In genomic region chr5:79756102-79756501, GRCh38 we compare ENCODE assay signal across 21 cellular contexts.
DNase-seq lines count a peak whose midpoint lies in the region; TF ChIP-seq lines count a peak whose summit lies in the region.
"Had no signal": no experiment of that assay in that cellular context is flagged by ENCODE, and none has a peak within 500 bp of the region (broad histone marks: within the 10 kb centered on the region; RNA-seq: fewer than 3 reads in every experiment).

No MANE protein-coding gene starts in this region.

- H3K9ac ChIP-seq in BLaER1 treated with 17β-estradiol and CSF1 and Interleukin-3, amounts not matched to agents 10 nM and 100 nM: no peak overlapping the region

- peaks cover 0 to 6% (median 0%) of the 10 kb centered on the region in 10 experiments; a peak in 7 of 20 replicates for H3K4me1 ChIP-seq in BLaER1 treated with 17β-estradiol and CSF1 and Interleukin-3, amounts not matched to agents 10 nM and 100 nM
- H3K4me1 ChIP-seq in osteoblast (ENCODE audit: insufficient read depth, low read length): no peaks in the 10 kb centered on the region

- H3K9me3 ChIP-seq in BLaER1 treated with 17β-estradiol and CSF1 and Interleukin-3, amounts not matched to agents 10 nM and 100 nM (replicated peaks in 1 of 11): peaks cover 0 to 7% (median 0%) of the 10 kb centered on the region in 11 experiments; a peak in 2 of 22 replicates
- H3K9me3 ChIP-seq in KOPT-K1 (ENCODE audit: insufficient read depth, low read length, poor library complexity, severe bottlenecking): no peaks in the 10 kb centered on the region
- H3K9me3 ChIP-seq in osteoblast (ENCODE audit: low read depth, low read length): no peaks in the 10 kb centered on the region

- no peak overlapping the region for H3K4me3 ChIP-seq in BLaER1 treated with 17β-estradiol and CSF1 and Interleukin-3, amounts not matched to agents 10 nM and 100 nM
- no peak overlapping the region for H3K4me3 ChIP-seq in osteoblast (ENCODE audit: insufficient read depth, low read length)
- H3K4me3 ChIP-seq: PC-9, SK-N-MC had no signal

- H3K27me3 ChIP-seq in BLaER1 treated with 17β-estradiol and CSF1 and Interleukin-3, amounts not matched to agents 10 nM and 100 nM: no peaks in the 10 kb centered on the region
- peaks cover 3% of the 10 kb centered on the region for H3K27me3 ChIP-seq in osteoblast (ENCODE audit: insufficient read depth, low read length)

- no peak overlapping the region for H3K27ac ChIP-seq in BLaER1 treated with 17β-estradiol and CSF1 and Interleukin-3, amounts not matched to agents 10 nM and 100 nM
- H3K27ac ChIP-seq in KOPT-K1 (ENCODE audit: low read depth, low read length, poor library complexity, severe bottlenecking) (peak overlapping the region; percentile 14), osteoblast (ENCODE audit: low read depth, low read length) (no peak overlapping the region)
- H3K27ac ChIP-seq: PC-9, SK-N-MC had no signal

- no peaks in the 10 kb centered on the region for H3K36me3 ChIP-seq in BLaER1 treated with 17β-estradiol and CSF1 and Interleukin-3, amounts not matched to agents 10 nM and 100 nM
- H3K36me3 ChIP-seq in KOPT-K1 (ENCODE audit: insufficient read depth, low read length): no peaks in the 10 kb centered on the region
- no peaks in the 10 kb centered on the region for H3K36me3 ChIP-seq in osteoblast (ENCODE audit: insufficient read depth, low read length)

- no peak overlapping the region for H2AFZ ChIP-seq in osteoblast (ENCODE audit: low read length)
- H2AFZ ChIP-seq: PC-9 had no signal

- H4K20me1 ChIP-seq in BLaER1 treated with 17β-estradiol and CSF1 and Interleukin-3, amounts not matched to agents 10 nM and 100 nM: no peaks in the 10 kb centered on the region
- H4K20me1 ChIP-seq in osteoblast (ENCODE audit: insufficient read depth, low read length): no peaks in the 10 kb centered on the region

- no peaks in the 10 kb centered on the region for H3K79me2 ChIP-seq in osteoblast (ENCODE audit: insufficient read depth, low read length)

- TF ChIP-seq CTCF in osteoblast (IDR thresholded peaks at IDR 0.05; ENCODE audit: extremely low read depth, low read depth, low read length): no peak

- peak overlapping the region in 6 of 11 experiments; percentile 20 to 45 (median 23); a peak in 4 of 22 replicates for H3K4me2 ChIP-seq in BLaER1 treated with 17β-estradiol and CSF1 and Interleukin-3, amounts not matched to agents 10 nM and 100 nM
- H3K4me2 ChIP-seq in osteoblast (ENCODE audit: insufficient read depth, low read length): no peak overlapping the region
- H3K4me2 ChIP-seq: PC-9 had no signal

- peak; percentile 9 for DNase-seq in EH (ENCODE audit: low read depth)
- peak; percentile 31 for DNase-seq in left kidney (ENCODE audit: low read depth, low spot score)
- DNase-seq in stimulated activated CD4-positive, alpha-beta T cell treated with anti-CD3 and anti-CD28 coated beads, Interleukin-4, amount 100 ng/mL, for 24 hours: no peak
- DNase-seq in osteoblast (ENCODE audit: insufficient read length, low spot score, missing footprints): no peak
- DNase-seq in activated CD4-positive, CD25-positive, alpha-beta regulatory T cell (lab: John Stamatoyannopoulos, UW): no peak
- DNase-seq: C1 segment of cervical spinal cord; Calu3; CD8-positive, alpha-beta memory T cell; DMS153; NCI-H1092 treated with DMSO at 0.1 percent for 48 hours; NCI-H146; NCI-H2029; NCI-H226; NCI-H510A treated with DMSO at 0.1 percent for 48 hours; NCI-H748 treated with DMSO at 0.1 percent for 48 hours; PC-9; RPMI8226; SHP77 had no signal

Comparison
In these comparisons a context has a peak if more than half of its experiments do, and no peak if none do; other contexts are left out.
1. DNase-seq: peak in EH (single experiment) and left kidney (single experiment); none in stimulated activated CD4-positive, alpha-beta T cell treated with anti-CD3 and anti-CD28 coated beads, Interleukin-4, amount 100 ng/mL, for 24 hours (single experiment), osteoblast (single experiment) and activated CD4-positive, CD25-positive, alpha-beta regulatory T cell (0 of 4).